8 cellular contexts compared by ENCODE assay signal in genomic region chr2:69642709-69643601, GRCh38. TPM values are rescaled to one million over a fixed set of nuclear protein-coding genes. Genes with fewer than 3 reads are reported as not detected.
DNase-seq lines count a peak whose midpoint lies in the region; ATAC-seq and TF ChIP-seq lines count a peak whose summit lies in the region.

No MANE protein-coding gene starts in this region.

- TF ChIP-seq EP300 in sigmoid colon (IDR thresholded peaks at IDR 0.05): no peak

- H3K27me3 ChIP-seq in iPS DF 6.9 (ENCODE audit: control insufficient read depth, insufficient read depth, low read length) (no peaks in the 10 kb centered on the region), sigmoid colon (no peaks in the 10 kb centered on the region)

- no peak for ATAC-seq in GM19455 (IDR thresholded peaks at IDR 0.05; ENCODE audit: unreplicated experiment)
- ATAC-seq in HG02884 (IDR thresholded peaks at IDR 0.05; ENCODE audit: unreplicated experiment): no peak

- peaks cover 43% of the 10 kb centered on the region for H3K36me3 Mint-ChIP-seq in T-helper 2 cell treated with Interferon-gamma antibody and Interleukin-4, amounts not matched to agents 5 μg/mL and 100 μg/mL, for 36 hours (ENCODE audit: low read depth)

- H3K9me3 ChIP-seq in iPS DF 6.9 (ENCODE audit: control insufficient read depth, insufficient read depth, low read length) (no peaks in the 10 kb centered on the region), sigmoid colon (no peaks in the 10 kb centered on the region)

- no peak for TF ChIP-seq POLR2A in sigmoid colon (IDR thresholded peaks at IDR 0.05)

- intact Hi-C loops in sigmoid colon (cut with DNase I): loop anchor here (2.0 to 10.0 kb wide), 5 partner anchors 81 to 1178 kb away; partner anchors contain the start of genes APLF, FBXO48, GFPT1 and GMCL1

- H3K27me3 Mint-ChIP-seq in T-helper 2 cell treated with Interferon-gamma antibody and Interleukin-4, amounts not matched to agents 5 μg/mL and 100 μg/mL, for 36 hours (ENCODE audit: low read depth): no peaks in the 10 kb centered on the region

- WGBS in iPS DF 6.9 (ENCODE audit: insufficient coverage, insufficient read length): no CpG with 5 or more reads among the region's 58 CpGs
- 0 to 1% methylated on average over 58 of the region's 58 CpGs for WGBS in sigmoid colon, 2 donors

- H3K4me3 Mint-ChIP-seq in T-helper 2 cell treated with Interferon-gamma antibody and Interleukin-4, amounts not matched to agents 5 μg/mL and 100 μg/mL, for 36 hours: peak overlapping the region; percentile 90

- CTCF ChIA-PET in GM10248 (lab: Yijun Ruan, JAX): interaction anchor here (0.7 to 2.8 kb wide), 6 partner anchors 9 to 172 kb away, joined by 3 to 14 read pairs (median 3); no protein-coding TSS in a partner anchor

- POLR2A ChIA-PET in GM10248 (lab: Yijun Ruan, JAX): interaction anchor here (0.7 kb wide), 1 partner anchor 9 kb away, joined by 4 read pairs; no protein-coding TSS in a partner anchor

- H3K27ac Mint-ChIP-seq in T-helper 2 cell treated with Interferon-gamma antibody and Interleukin-4, amounts not matched to agents 5 μg/mL and 100 μg/mL, for 36 hours: peak overlapping the region; percentile 94

- H3K4me3 ChIP-seq in LNCaP clone FGC (ENCODE audit: low read depth, low read length) (peak overlapping the region; percentile 70), iPS DF 6.9 (ENCODE audit: low read length) (peak overlapping the region; percentile 94), sigmoid colon (peak overlapping the region; percentile 79 to 98 (median 84))

- DNase-seq in GM10248 (ENCODE audit: extremely low spot score) (peak; percentile 36), LNCaP clone FGC (ENCODE audit: low read depth) (no peak), astrocyte of the hippocampus (ENCODE audit: low read depth, low spot score) (peak; percentile 73), iPS DF 6.9 (ENCODE audit: low read depth, low spot score) (no peak), sigmoid colon (peak; percentile 76)
- DNase-seq in T-helper 2 cell treated with Interferon-gamma antibody and Interleukin-4, amounts not matched to agents 5 μg/mL and 100 μg/mL, for 36 hours (ENCODE audit: low spot score): peak; percentile 58

- H3K4me1 ChIP-seq in iPS DF 6.9 (ENCODE audit: control insufficient read depth, insufficient read depth, low read length) (peaks cover 3% of the 10 kb centered on the region; the same call in 1 of the 2 replicates), sigmoid colon (peaks cover 0 to 54% (median 41%) of the 10 kb centered on the region in 4 donors)

- peaks cover 63% of the 10 kb centered on the region for H3K4me1 Mint-ChIP-seq in T-helper 2 cell treated with Interferon-gamma antibody and Interleukin-4, amounts not matched to agents 5 μg/mL and 100 μg/mL, for 36 hours (ENCODE audit: low read depth)

- peaks cover 6% of the 10 kb centered on the region for H3K9me3 Mint-ChIP-seq in T-helper 2 cell treated with Interferon-gamma antibody and Interleukin-4, amounts not matched to agents 5 μg/mL and 100 μg/mL, for 36 hours

- TF ChIP-seq CTCF in GM10248 (IDR thresholded peaks at IDR 0.05; ENCODE audit: control extremely low read depth, extremely low read depth, low read depth, missing control alignments) (no peak), LNCaP clone FGC (IDR thresholded peaks at IDR 0.05; ENCODE audit: control insufficient read depth, extremely low read depth, insufficient read depth) (no peak), sigmoid colon (IDR thresholded peaks at IDR 0.05) (no peak)

- H3K36me3 ChIP-seq in iPS DF 6.9 (ENCODE audit: control insufficient read depth, insufficient read depth, low read length) (no peaks in the 10 kb centered on the region), sigmoid colon (no peaks in the 10 kb centered on the region)

- H3K27ac ChIP-seq in iPS DF 6.9 (ENCODE audit: low read length): no peak overlapping the region
- peak overlapping the region; percentile 91 to 97 (median 92) for H3K27ac ChIP-seq in sigmoid colon

RNA-seq across cellular contexts. Expression of gene AAK1, which starts 0.6 kb away (rescaled TPM):
- 10 to 100 TPM; 20.7 to 35.7 (median 22.9) TPM for total RNA-seq in sigmoid colon
- 10 to 100 TPM in 2 of 3 donors, 1 to 10 TPM in 1; 5.4 to 19.5 (median 11.3) TPM for polyA plus RNA-seq in sigmoid colon

Comparison
In these comparisons a context has a peak if more than half of its experiments do, and no peak if none do; other contexts are left out.
1. DNase-seq: peak in GM10248 (single experiment), T-helper 2 cell treated with Interferon-gamma antibody and Interleukin-4, amounts not matched to agents 5 μg/mL and 100 μg/mL, for 36 hours (single experiment), astrocyte of the hippocampus (single experiment) and sigmoid colon (single experiment); none in LNCaP clone FGC (single experiment) and iPS DF 6.9 (single experiment).
2. Peak in every context shown above with its lines, with median percentiles within 50 percentile points of each other: H3K4me3 ChIP-seq.